In the genomic region with DNA sequence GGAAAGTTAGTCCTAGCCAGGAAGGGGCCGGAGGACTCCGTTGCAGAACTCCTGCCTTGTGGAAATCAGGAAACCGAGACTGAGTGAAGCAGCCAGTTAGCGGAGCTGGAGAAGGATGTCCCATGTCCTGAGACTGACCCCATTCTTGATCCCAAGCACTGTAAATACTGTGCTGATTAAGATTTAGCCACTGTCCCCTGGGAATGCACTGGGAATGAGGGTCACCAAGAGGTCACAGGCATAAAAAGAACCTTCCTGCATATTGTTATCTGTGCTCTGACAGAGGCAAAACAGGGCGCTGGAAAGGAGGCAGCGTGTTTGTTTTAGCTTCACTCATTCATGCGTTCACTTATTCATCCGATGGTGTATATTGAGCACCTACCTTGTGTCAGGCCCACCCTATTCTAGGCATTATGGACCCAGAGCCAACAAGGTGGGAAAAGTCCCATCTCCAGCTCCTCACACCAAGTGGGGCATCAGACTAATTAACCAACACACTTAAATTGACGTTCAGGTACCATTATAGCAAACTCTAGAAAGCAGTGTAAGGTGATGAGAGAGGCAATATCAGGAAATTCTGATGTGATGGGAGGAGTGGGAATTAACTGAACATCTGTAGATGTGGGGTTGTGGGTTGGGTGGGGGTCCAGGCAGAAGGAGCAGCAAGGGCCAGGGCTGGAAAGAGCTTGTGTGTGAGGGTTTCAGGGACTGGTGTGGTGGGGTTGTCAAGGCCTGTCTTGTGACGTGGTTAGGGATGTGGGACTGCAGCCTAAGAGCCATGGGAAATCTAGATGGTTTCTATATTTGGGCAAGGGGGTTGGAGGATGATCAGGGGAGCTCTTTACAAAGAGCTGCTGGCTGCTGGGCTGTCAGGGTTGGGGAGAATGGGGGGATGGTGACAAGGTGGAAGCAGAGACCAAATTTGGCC, we compare ENCODE assay signal across 12 cellular contexts. TPM values are rescaled to one million over a fixed set of nuclear protein-coding genes. Genes with fewer than 3 reads are reported as not detected.
DNase-seq lines count a peak whose midpoint lies in the region; ATAC-seq, FAIRE-seq and TF ChIP-seq lines count a peak whose summit lies in the region.
"Had no signal": no experiment of that assay in that cellular context is flagged by ENCODE, and none has a peak within 500 bp of the region (broad histone marks: within the 10 kb centered on the region; RNA-seq: fewer than 3 reads in every experiment).

No MANE protein-coding gene starts in this region.

- intact Hi-C loops in HCT116 (cut with micrococcal nuclease) = no loop called here
- intact Hi-C loops in kidney (cut with DNase I) = no loop called here
- intact Hi-C loops in gastrocnemius medialis (cut with DNase I; ENCODE audit: low total_unique reads) = loop anchor here (2.0 kb wide), 1 partner anchor 13 kb away; no protein-coding TSS in a partner anchor

- POLR2A ChIA-PET in HCT116 (lab: Charles Lee) = no interaction called here

- no TSS peak for BruUV-seq in HCT116 (replicated peaks; lab: Mats Ljungman, UMichigan)

- TF ChIP-seq CTCF in HCT116 (IDR thresholded peaks at IDR 0.05 in 2 of 3, conservative IDR thresholded peaks at IDR 0.05 in 1 of 3; ENCODE audit: borderline replicate concordance in 1 of 3, insufficient read depth in 1 of 3, low read depth in 2 of 3, low read length in 2 of 3) = no peak
- no peak for TF ChIP-seq CTCF in kidney (IDR thresholded peaks at IDR 0.05; ENCODE audit: borderline replicate concordance, extremely low read depth, insufficient read depth)
- TF ChIP-seq CTCF in gastrocnemius medialis (IDR thresholded peaks at IDR 0.05 in 4 of 5, conservative IDR thresholded peaks at IDR 0.05 in 1 of 5) = no peak

- H3K27ac ChIP-seq in HCT116 (ENCODE audit: low read depth, low read length) (no peak overlapping the region), kidney (ENCODE audit: low read depth in 2 of 2, low read length in 2 of 2) (peak overlapping the region; percentile 44 to 81), gastrocnemius medialis (peak overlapping the region; percentile 50 to 64 (median 59))

- CTCF ChIA-PET in HCT116 (lab: Charles Lee) = interaction anchor here (1.3 kb wide), 1 partner anchor 14 kb away, joined by 3 read pairs; no protein-coding TSS in a partner anchor

- no peak for FAIRE-seq in kidney (lab: Jason Lieb, UNC)

- H2AFZ ChIP-seq in HCT116 (ENCODE audit: low read depth, low read length, poor library complexity, severe bottlenecking) = no peak overlapping the region

- no peak overlapping the region for H3K9ac ChIP-seq in HCT116 (ENCODE audit: low read length)
- H3K9ac ChIP-seq in kidney (ENCODE audit: low read length in 2 of 2) = no peak overlapping the region

- no peaks in the 10 kb centered on the region for H3K9me2 ChIP-seq in HCT116 (ENCODE audit: insufficient read depth)

- H3K27me3 ChIP-seq in HCT116 (ENCODE audit: insufficient read depth, low read length) (no peaks in the 10 kb centered on the region), gastrocnemius medialis (no peaks in the 10 kb centered on the region)

- in situ Hi-C loops in gastrocnemius medialis (cut with MboI; ENCODE audit: low sequenced_read_pairs in 4 of 4) = no loop called here

- peak overlapping the region; percentile 37 for H3K4me2 ChIP-seq in HCT116 (ENCODE audit: low read length)

- H3K4me3 ChIP-seq in HCT116 (replicated peaks in 1 of 2; ENCODE audit: low read depth in 1 of 2, low read length in 2 of 2) (no peak overlapping the region), kidney (ENCODE audit: low read length in 2 of 2) (no peak overlapping the region), gastrocnemius medialis (no peak overlapping the region)

- RAD21 ChIA-PET in HCT116 (lab: Charles Lee; ENCODE audit: low non-redundant PET in 1 of 2, low total read pairs in 2 of 2, uncharacterized antibody in 2 of 2, unreplicated experiment in 2 of 2) = no interaction called here

- ATAC-seq in HCT116 (0 out of 2 replicates have a peak, but pooled peaks have one; percentile 7), gastrocnemius medialis (peak in 1 of 2 donors; percentile 10)

- no peaks in the 10 kb centered on the region for H4K20me1 ChIP-seq in HCT116 (ENCODE audit: insufficient read depth)

- no peak for DNase-seq in HCT116 (ENCODE audit: low read depth, low spot score)
- peak; percentile 34 for DNase-seq in dermis blood vessel endothelial cell
- DNase-seq in kidney = no peak
- no peak for DNase-seq in gastrocnemius medialis
- DNase-seq in DMS153 treated with DMSO at 0.1 percent for 48 hours (lab: John Stamatoyannopoulos, UW; ENCODE audit: unreplicated experiment) = no peak
- DNase-seq in HuH-7 (ENCODE audit: low spot score) = no peak
- no peak for DNase-seq in NOMO-1 (lab: John Stamatoyannopoulos, UW; ENCODE audit: unreplicated experiment in 2 of 2)
- DNase-seq in AG08395 (ENCODE audit: low spot score) = no peak
- DNase-seq: activated CD4-positive, alpha-beta memory T cell treated with anti-CD3 and anti-CD28 coated beads, Interleukin-2, amount 10 ng/mL, durations not matched to agents 7 days and 5 days; CD8-positive, alpha-beta memory T cell; GOT3; NCI-H2029 treated with DMSO at 0.1 percent for 48 hours had no signal

- no peaks in the 10 kb centered on the region for H3K9me3 ChIP-seq in HCT116 (ENCODE audit: control insufficient read depth in 1 of 2, insufficient read depth in 1 of 2, low read depth in 1 of 2, low read length in 2 of 2)
- no peaks in the 10 kb centered on the region for H3K9me3 ChIP-seq in kidney (ENCODE audit: control insufficient read depth in 1 of 2, low read length in 2 of 2)
- no peaks in the 10 kb centered on the region for H3K9me3 ChIP-seq in gastrocnemius medialis

- TF ChIP-seq RAD21 in HCT116 (IDR thresholded peaks at IDR 0.05; ENCODE audit: low read depth) = no peak

- TF ChIP-seq POLR2A in HCT116 (IDR thresholded peaks at IDR 0.05; ENCODE audit: borderline replicate concordance, extremely low read depth, insufficient read depth, insufficient read length) (no peak), gastrocnemius medialis (IDR thresholded peaks at IDR 0.05) (no peak)

- H3K4me1 ChIP-seq in HCT116 (ENCODE audit: control insufficient read depth in 1 of 2, insufficient read depth in 2 of 2, low read length in 2 of 2) (peaks cover 12 to 29% of the 10 kb centered on the region in 2 experiments), kidney (ENCODE audit: control insufficient read depth in 1 of 2, insufficient read depth in 1 of 2, low read depth in 1 of 2, low read length in 2 of 2) (peaks cover 22 to 34% of the 10 kb centered on the region in 2 donors), gastrocnemius medialis (peaks cover 52 to 63% of the 10 kb centered on the region in 2 donors)

- H3K36me3 ChIP-seq in HCT116 (ENCODE audit: control insufficient read depth in 1 of 2, insufficient read depth in 2 of 2, low read length in 2 of 2) = no peaks in the 10 kb centered on the region
- no peaks in the 10 kb centered on the region for H3K36me3 ChIP-seq in kidney (ENCODE audit: control insufficient read depth in 1 of 2, insufficient read depth in 2 of 2, low read length in 2 of 2)
- no peaks in the 10 kb centered on the region for H3K36me3 ChIP-seq in gastrocnemius medialis

- no peaks in the 10 kb centered on the region for H3K79me2 ChIP-seq in HCT116 (ENCODE audit: insufficient read depth, low read length)

TF ChIP-seq in HCT116, 20 proteins besides CTCF, POLR2A, EP300 and RAD21 (continues in another document):
- TF ChIP-seq ZNF274 (IDR thresholded peaks at IDR 0.05; ENCODE audit: low read depth, low read length) = no peak
- no peak for TF ChIP-seq EGR1 (IDR thresholded peaks at IDR 0.05; ENCODE audit: low read depth)
- TF ChIP-seq FOSL1 (IDR thresholded peaks at IDR 0.05; ENCODE audit: low read depth) = no peak
- TF ChIP-seq POLR2AphosphoS5 (IDR thresholded peaks at IDR 0.05; ENCODE audit: low read depth, low read length) = no peak
- no peak for TF ChIP-seq EZH2phosphoT487 (IDR thresholded peaks at IDR 0.05; ENCODE audit: borderline replicate concordance)
- TF ChIP-seq SIN3A (IDR thresholded peaks at IDR 0.05; ENCODE audit: low read depth) = no peak
- TF ChIP-seq, protein P1, sequence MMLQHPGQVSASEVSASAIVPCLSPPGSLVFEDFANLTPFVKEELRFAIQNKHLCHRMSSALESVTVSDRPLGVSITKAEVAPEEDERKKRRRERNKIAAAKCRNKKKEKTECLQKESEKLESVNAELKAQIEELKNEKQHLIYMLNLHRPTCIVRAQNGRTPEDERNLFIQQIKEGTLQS (IDR thresholded peaks at IDR 0.05) = no peak
- no peak for TF ChIP-seq EZH2 (IDR thresholded peaks at IDR 0.05)
- no peak for TF ChIP-seq CEBPB (IDR thresholded peaks at IDR 0.05; ENCODE audit: low read depth)
- TF ChIP-seq, protein P2, sequence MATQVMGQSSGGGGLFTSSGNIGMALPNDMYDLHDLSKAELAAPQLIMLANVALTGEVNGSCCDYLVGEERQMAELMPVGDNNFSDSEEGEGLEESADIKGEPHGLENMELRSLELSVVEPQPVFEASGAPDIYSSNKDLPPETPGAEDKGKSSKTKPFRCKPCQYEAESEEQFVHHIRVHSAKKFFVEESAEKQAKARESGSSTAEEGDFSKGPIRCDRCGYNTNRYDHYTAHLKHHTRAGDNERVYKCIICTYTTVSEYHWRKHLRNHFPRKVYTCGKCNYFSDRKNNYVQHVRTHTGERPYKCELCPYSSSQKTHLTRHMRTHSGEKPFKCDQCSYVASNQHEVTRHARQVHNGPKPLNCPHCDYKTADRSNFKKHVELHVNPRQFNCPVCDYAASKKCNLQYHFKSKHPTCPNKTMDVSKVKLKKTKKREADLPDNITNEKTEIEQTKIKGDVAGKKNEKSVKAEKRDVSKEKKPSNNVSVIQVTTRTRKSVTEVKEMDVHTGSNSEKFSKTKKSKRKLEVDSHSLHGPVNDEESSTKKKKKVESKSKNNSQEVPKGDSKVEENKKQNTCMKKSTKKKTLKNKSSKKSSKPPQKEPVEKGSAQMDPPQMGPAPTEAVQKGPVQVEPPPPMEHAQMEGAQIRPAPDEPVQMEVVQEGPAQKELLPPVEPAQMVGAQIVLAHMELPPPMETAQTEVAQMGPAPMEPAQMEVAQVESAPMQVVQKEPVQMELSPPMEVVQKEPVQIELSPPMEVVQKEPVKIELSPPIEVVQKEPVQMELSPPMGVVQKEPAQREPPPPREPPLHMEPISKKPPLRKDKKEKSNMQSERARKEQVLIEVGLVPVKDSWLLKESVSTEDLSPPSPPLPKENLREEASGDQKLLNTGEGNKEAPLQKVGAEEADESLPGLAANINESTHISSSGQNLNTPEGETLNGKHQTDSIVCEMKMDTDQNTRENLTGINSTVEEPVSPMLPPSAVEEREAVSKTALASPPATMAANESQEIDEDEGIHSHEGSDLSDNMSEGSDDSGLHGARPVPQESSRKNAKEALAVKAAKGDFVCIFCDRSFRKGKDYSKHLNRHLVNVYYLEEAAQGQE (IDR thresholded peaks at IDR 0.05; ENCODE audit: low read depth) = no peak
- TF ChIP-seq, protein P3, sequence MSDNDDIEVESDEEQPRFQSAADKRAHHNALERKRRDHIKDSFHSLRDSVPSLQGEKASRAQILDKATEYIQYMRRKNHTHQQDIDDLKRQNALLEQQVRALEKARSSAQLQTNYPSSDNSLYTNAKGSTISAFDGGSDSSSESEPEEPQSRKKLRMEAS (IDR thresholded peaks at IDR 0.05) = no peak

RNA-seq across cellular contexts. Expression of a gene that starts 10.6 kb away (rescaled TPM):
- total RNA-seq in HCT116 (2021; ENCODE audit: unreplicated experiment) (2.2 TPM), dermis blood vessel endothelial cell (0.74 and 2.9 TPM in 2 replicates), kidney (47.6 TPM), gastrocnemius medialis (under 1 TPM; 0.19 to 0.89 (median 0.62) TPM)
- polyA plus RNA-seq in HCT116 (2012) = 1.2 and 1.7 TPM in 2 replicates
- 41.5 TPM for polyA plus RNA-seq in kidney (ENCODE audit: insufficient read depth, low read depth, low replicate concordance)

Comparison
In these comparisons a context has a peak if more than half of its experiments do, and no peak if none do; other contexts are left out.
1. RNA of a gene that starts 10.6 kb away (total RNA-seq): 47.6 TPM in kidney (single experiment); 0.74 to 2.9 TPM in dermis blood vessel endothelial cell, 2.2 TPM in HCT116 (single experiment) and 0.19 to 0.89 TPM in gastrocnemius medialis; every median in the first group is over 10 times any median in the second.